Comparison of ENCODE assay signal across 39 cellular contexts in the genomic region with DNA sequence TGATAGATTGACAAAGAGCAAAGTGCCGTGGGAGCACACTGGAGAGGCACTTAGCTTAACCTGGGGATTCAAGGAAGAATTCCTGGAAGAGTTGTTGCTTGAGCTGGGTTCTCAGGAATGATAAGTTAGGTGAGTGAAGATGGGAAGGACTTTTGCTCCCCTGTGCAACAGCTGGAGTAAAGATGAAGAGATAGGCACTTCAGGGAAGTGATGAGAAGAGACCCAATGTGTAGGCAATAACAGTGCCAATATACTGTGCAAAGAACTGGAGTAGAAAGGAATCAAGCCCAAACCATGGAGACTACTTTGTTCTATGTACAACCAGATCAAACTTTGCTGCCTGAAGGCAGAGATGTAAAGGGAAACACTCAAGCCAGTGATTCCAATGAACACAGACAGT.
"Had no signal": no experiment of that assay in that cellular context is flagged by ENCODE, and none has a peak within 500 bp of the region (broad histone marks: within the 10 kb centered on the region; RNA-seq: fewer than 3 reads in every experiment).

No MANE protein-coding gene starts in this region.

- H3K27ac ChIP-seq: ascending aorta, cardiac muscle cell, VCaP had no signal

- H3K27me3 Mint-ChIP-seq: activated CD4-positive, alpha-beta memory T cell treated with anti-CD3 and anti-CD28 coated beads, Interleukin-2, amount 10 ng/mL, durations not matched to agents 7 days and 5 days; activated CD4-positive, alpha-beta T cell treated with anti-CD3 and anti-CD28 coated beads for 36 hours; activated CD8-positive, alpha-beta memory T cell treated with anti-CD3 and anti-CD28 coated beads, Interleukin-2, amount 10 ng/mL, durations not matched to agents 7 days and 5 days; activated naive CD4-positive, alpha-beta T cell treated with anti-CD3 and anti-CD28 coated beads, Interleukin-2, amount 10 ng/mL, durations not matched to agents 7 days and 5 days; activated naive CD8-positive, alpha-beta T cell; activated naive CD8-positive, alpha-beta T cell treated with anti-CD3 and anti-CD28 coated beads, Interleukin-2, amount 50 U/mL, for 24 hours; brain had no signal

- H3K4me3 Mint-ChIP-seq: activated CD4-positive, alpha-beta memory T cell treated with anti-CD3 and anti-CD28 coated beads, Interleukin-2, amount 10 ng/mL, durations not matched to agents 7 days and 5 days; activated CD4-positive, alpha-beta T cell treated with anti-CD3 and anti-CD28 coated beads for 36 hours; activated CD4-positive, alpha-beta T cell treated with anti-CD3 and anti-CD28 coated beads, Interleukin-2, amount 10 ng/mL, durations not matched to agents 7 days and 5 days; activated CD8-positive, alpha-beta memory T cell treated with anti-CD3 and anti-CD28 coated beads, Interleukin-2, amount 10 ng/mL, durations not matched to agents 7 days and 5 days; activated CD8-positive, alpha-beta T cell treated with anti-CD3 and anti-CD28 coated beads, Interleukin-2, amount 10 ng/mL, durations not matched to agents 7 days and 5 days; activated naive CD4-positive, alpha-beta T cell treated with anti-CD3 and anti-CD28 coated beads, Interleukin-2, amount 10 ng/mL, durations not matched to agents 7 days and 5 days; activated naive CD4-positive, alpha-beta T cell treated with anti-CD3 and anti-CD28 coated beads, Interleukin-2, amount 50 U/mL, for 24 hours; activated naive CD8-positive, alpha-beta T cell; activated naive CD8-positive, alpha-beta T cell treated with anti-CD3 and anti-CD28 coated beads, Interleukin-2, amount 10 ng/mL, durations not matched to agents 7 days and 5 days; activated naive CD8-positive, alpha-beta T cell treated with anti-CD3 and anti-CD28 coated beads, Interleukin-2, amount 50 U/mL, for 24 hours; activated T-cell treated with anti-CD3 and anti-CD28 coated beads, Interleukin-2, amount 50 U/mL, for 24 hours; brain; central memory CD8-positive, alpha-beta T cell; T-helper 1 cell treated with Interleukin-12 subunit alpha and Interleukin-12 subunit beta and Interleukin-4 antibody, amounts not matched to agents 30 μg/mL and 1 μg/mL, for 36 hours; T-helper 2 cell treated with Interferon-gamma antibody and Interleukin-4, amounts not matched to agents 5 μg/mL and 100 μg/mL, for 36 hours had no signal

- H3K36me3 Mint-ChIP-seq: activated CD8-positive, alpha-beta memory T cell treated with anti-CD3 and anti-CD28 coated beads, Interleukin-2, amount 10 ng/mL, durations not matched to agents 7 days and 5 days; activated naive CD4-positive, alpha-beta T cell treated with anti-CD3 and anti-CD28 coated beads, Interleukin-2, amount 10 ng/mL, durations not matched to agents 7 days and 5 days; activated naive CD4-positive, alpha-beta T cell treated with anti-CD3 and anti-CD28 coated beads, Interleukin-2, amount 50 U/mL, for 24 hours; activated naive CD8-positive, alpha-beta T cell; activated naive CD8-positive, alpha-beta T cell treated with anti-CD3 and anti-CD28 coated beads, Interleukin-2, amount 10 ng/mL, durations not matched to agents 7 days and 5 days had no signal

- H3K27me3 ChIP-seq: ascending aorta, cardiac muscle cell had no signal

- H3K9me3 ChIP-seq: ascending aorta had no signal

- H3K9me3 Mint-ChIP-seq: activated CD4-positive, alpha-beta memory T cell treated with anti-CD3 and anti-CD28 coated beads, Interleukin-2, amount 10 ng/mL, durations not matched to agents 7 days and 5 days; activated CD4-positive, alpha-beta T cell treated with anti-CD3 and anti-CD28 coated beads, Interleukin-2, amount 10 ng/mL, durations not matched to agents 7 days and 5 days; activated naive CD4-positive, alpha-beta T cell treated with anti-CD3 and anti-CD28 coated beads, Interleukin-2, amount 10 ng/mL, durations not matched to agents 7 days and 5 days; activated naive CD4-positive, alpha-beta T cell treated with anti-CD3 and anti-CD28 coated beads, Interleukin-2, amount 50 U/mL, for 24 hours; activated naive CD8-positive, alpha-beta T cell treated with anti-CD3 and anti-CD28 coated beads, Interleukin-2, amount 10 ng/mL, durations not matched to agents 7 days and 5 days; activated naive CD8-positive, alpha-beta T cell treated with anti-CD3 and anti-CD28 coated beads, Interleukin-2, amount 50 U/mL, for 24 hours; activated T-cell treated with anti-CD3 and anti-CD28 coated beads, Interleukin-2, amount 50 U/mL, for 24 hours; activated T-helper 2 cell treated with anti-CD3 and anti-CD28 coated beads, Interferon-gamma antibody, Interleukin-2, Interleukin-4, amounts not matched to agents 10 μg/mL and 5 μg/mL and 100 μg/mL, durations not matched to agents 14 hours and 24 hours and 36 hours; brain; central memory CD8-positive, alpha-beta T cell; T-helper 1 cell treated with Interleukin-12 subunit alpha and Interleukin-12 subunit beta and Interleukin-4 antibody, amounts not matched to agents 30 μg/mL and 1 μg/mL, for 36 hours; T-helper 2 cell treated with Interferon-gamma antibody and Interleukin-4, amounts not matched to agents 5 μg/mL and 100 μg/mL, for 36 hours had no signal

- H3K36me3 ChIP-seq: ascending aorta, cardiac muscle cell had no signal

- H3K4me1 ChIP-seq: ascending aorta had no signal

- H3K27ac Mint-ChIP-seq: activated CD4-positive, alpha-beta memory T cell treated with anti-CD3 and anti-CD28 coated beads, Interleukin-2, amount 10 ng/mL, durations not matched to agents 7 days and 5 days; activated CD4-positive, alpha-beta T cell treated with anti-CD3 and anti-CD28 coated beads for 36 hours; activated CD4-positive, alpha-beta T cell treated with anti-CD3 and anti-CD28 coated beads, Interleukin-2, amount 10 ng/mL, durations not matched to agents 7 days and 5 days; activated CD8-positive, alpha-beta memory T cell treated with anti-CD3 and anti-CD28 coated beads, Interleukin-2, amount 10 ng/mL, durations not matched to agents 7 days and 5 days; activated CD8-positive, alpha-beta T cell treated with anti-CD3 and anti-CD28 coated beads, Interleukin-2, amount 10 ng/mL, durations not matched to agents 7 days and 5 days; activated naive CD4-positive, alpha-beta T cell treated with anti-CD3 and anti-CD28 coated beads, Interleukin-2, amount 10 ng/mL, durations not matched to agents 7 days and 5 days; activated naive CD4-positive, alpha-beta T cell treated with anti-CD3 and anti-CD28 coated beads, Interleukin-2, amount 50 U/mL, for 24 hours; activated naive CD8-positive, alpha-beta T cell; activated naive CD8-positive, alpha-beta T cell treated with anti-CD3 and anti-CD28 coated beads, Interleukin-2, amount 10 ng/mL, durations not matched to agents 7 days and 5 days; activated naive CD8-positive, alpha-beta T cell treated with anti-CD3 and anti-CD28 coated beads, Interleukin-2, amount 50 U/mL, for 24 hours; activated T-cell treated with anti-CD3 and anti-CD28 coated beads, Interleukin-2, amount 50 U/mL, for 24 hours; activated T-helper 2 cell treated with anti-CD3 and anti-CD28 coated beads, Interferon-gamma antibody, Interleukin-2, Interleukin-4, amounts not matched to agents 10 μg/mL and 5 μg/mL and 100 μg/mL, durations not matched to agents 14 hours and 24 hours and 36 hours; T-helper 1 cell treated with Interleukin-12 subunit alpha and Interleukin-12 subunit beta and Interleukin-4 antibody, amounts not matched to agents 30 μg/mL and 1 μg/mL, for 36 hours; T-helper 2 cell treated with Interferon-gamma antibody and Interleukin-4, amounts not matched to agents 5 μg/mL and 100 μg/mL, for 36 hours had no signal

- ATAC-seq: activated CD4-positive, alpha-beta T cell treated with anti-CD3 and anti-CD28 coated beads for 36 hours; activated CD4-positive, CD25-positive, alpha-beta regulatory T cell treated with anti-CD3 and anti-CD28 coated beads, Interleukin-2, amount 50 U/mL, for 24 hours; activated CD8-positive, alpha-beta memory T cell treated with anti-CD3 and anti-CD28 coated beads, Interleukin-2, amount 10 ng/mL, durations not matched to agents 7 days and 5 days; activated CD8-positive, alpha-beta T cell treated with anti-CD3 and anti-CD28 coated beads, Interleukin-2, amount 10 ng/mL, durations not matched to agents 7 days and 5 days; activated naive CD8-positive, alpha-beta T cell treated with anti-CD3 and anti-CD28 coated beads, Interleukin-2, amount 50 U/mL, for 24 hours had no signal

- FAIRE-seq: bronchial epithelial cell, TTC549 had no signal

- DNase-seq: activated CD4-positive, alpha-beta memory T cell treated with anti-CD3 and anti-CD28 coated beads, Interleukin-2, amount 10 ng/mL, durations not matched to agents 7 days and 5 days; activated CD4-positive, alpha-beta T cell treated with anti-CD3 and anti-CD28 coated beads for 1 hour; activated CD4-positive, alpha-beta T cell treated with anti-CD3 and anti-CD28 coated beads for 36 hours; activated CD4-positive, alpha-beta T cell treated with anti-CD3 and anti-CD28 coated beads for 48 hours; activated CD4-positive, alpha-beta T cell treated with anti-CD3 and anti-CD28 coated beads, Interleukin-2, amount 10 ng/mL, durations not matched to agents 7 days and 5 days; activated CD4-positive, alpha-beta T cell treated with anti-CD3 and anti-CD28 coated beads, Interleukin-2, amount 50 U/mL, for 48 hours; activated CD4-positive, CD25-positive, alpha-beta regulatory T cell; activated CD8-positive, alpha-beta memory T cell treated with anti-CD3 and anti-CD28 coated beads for 24 hours; activated CD8-positive, alpha-beta memory T cell treated with anti-CD3 and anti-CD28 coated beads, Interleukin-2, amount 10 ng/mL, durations not matched to agents 7 days and 5 days; activated CD8-positive, alpha-beta memory T cell treated with anti-CD3 and anti-CD28 coated beads, Interleukin-2, amount 50 U/mL, for 48 hours; activated CD8-positive, alpha-beta T cell treated with anti-CD3 and anti-CD28 coated beads, Interleukin-2, amount 10 ng/mL, durations not matched to agents 7 days and 5 days; activated effector memory CD4-positive, alpha-beta T cell treated with Interleukin-2 at 50 U/mL for 16 hours; activated gamma-delta T cell; activated naive CD4-positive, alpha-beta T cell treated with anti-CD3 and anti-CD28 coated beads, Interleukin-2, amount 10 ng/mL, durations not matched to agents 7 days and 5 days; activated naive CD4-positive, alpha-beta T cell treated with Interleukin-2 at 50 U/mL for 16 hours; activated naive CD8-positive, alpha-beta T cell treated with anti-CD3 and anti-CD28 coated beads, Interleukin-2, amount 10 ng/mL, durations not matched to agents 7 days and 5 days; activated naive CD8-positive, alpha-beta T cell treated with anti-CD3 and anti-CD28 coated beads, Interleukin-2, amount 50 U/mL, for 24 hours; activated T-cell treated with anti-CD3 and anti-CD28 coated beads, Interleukin-2, amount 50 U/mL, for 24 hours; activated T-cell treated with anti-CD3 and anti-CD28 coated beads, Interleukin-2, amount 50 U/mL, for 48 hours; amygdala; anterior cingulate cortex; caudate nucleus; cerebellar nuclear complex; T-helper 1 cell; T-helper 2 cell; T-helper 9 cell had no signal

- H3K4me3 ChIP-seq: ascending aorta, cardiac muscle cell had no signal

- H3K4me1 Mint-ChIP-seq: activated CD4-positive, alpha-beta memory T cell treated with anti-CD3 and anti-CD28 coated beads, Interleukin-2, amount 10 ng/mL, durations not matched to agents 7 days and 5 days; activated CD4-positive, alpha-beta T cell treated with anti-CD3 and anti-CD28 coated beads for 36 hours; activated CD4-positive, alpha-beta T cell treated with anti-CD3 and anti-CD28 coated beads, Interleukin-2, amount 10 ng/mL, durations not matched to agents 7 days and 5 days; activated CD8-positive, alpha-beta memory T cell treated with anti-CD3 and anti-CD28 coated beads, Interleukin-2, amount 10 ng/mL, durations not matched to agents 7 days and 5 days; activated naive CD4-positive, alpha-beta T cell treated with anti-CD3 and anti-CD28 coated beads, Interleukin-2, amount 10 ng/mL, durations not matched to agents 7 days and 5 days; activated naive CD4-positive, alpha-beta T cell treated with anti-CD3 and anti-CD28 coated beads, Interleukin-2, amount 50 U/mL, for 24 hours; activated naive CD8-positive, alpha-beta T cell treated with anti-CD3 and anti-CD28 coated beads, Interleukin-2, amount 50 U/mL, for 24 hours; brain; central memory CD8-positive, alpha-beta T cell had no signal
